ENCODE assay signal across 21 cellular contexts in genomic region chrX:154698630-154699248, GRCh38. TPM values are rescaled to one million over a fixed set of nuclear protein-coding genes. Genes with fewer than 3 reads are reported as not detected.
DNase-seq lines count a peak whose midpoint lies in the region; ATAC-seq and TF ChIP-seq lines count a peak whose summit lies in the region.
"Had no signal": no experiment of that assay in that cellular context is flagged by ENCODE, and none has a peak within 500 bp of the region (broad histone marks: within the 10 kb centered on the region; RNA-seq: fewer than 3 reads in every experiment).

No MANE protein-coding gene starts in this region.

- no peaks in the 10 kb centered on the region for H3K9me3 ChIP-seq in right atrium auricular region
- H3K9me3 ChIP-seq in right cardiac atrium (ENCODE audit: control insufficient read depth, low read length) = no peaks in the 10 kb centered on the region
- no peaks in the 10 kb centered on the region for H3K9me3 ChIP-seq in HAP-1
- H3K9me3 ChIP-seq: SJSA1 had no signal

- no peak overlapping the region for H3K4me3 ChIP-seq in right atrium auricular region
- H3K4me3 ChIP-seq in right cardiac atrium (ENCODE audit: low read length) = no peak overlapping the region
- H3K4me3 ChIP-seq in HAP-1 = no peak overlapping the region
- H3K4me3 ChIP-seq: SJSA1 had no signal

- H3K36me3 Mint-ChIP-seq in dendritic cell treated with granulocyte-macrophage colony-stimulating factor and Interleukin-4, amounts not matched to agents 40 ng/mL and 50 ng/mL, for 4 days (ENCODE audit: low read depth) = peaks cover 73% of the 10 kb centered on the region

- H3K27ac ChIP-seq in right atrium auricular region (peak overlapping the region in 1 of 2 donors; percentile 32), right cardiac atrium (ENCODE audit: low read length) (peak overlapping the region; percentile 27)
- H3K27ac ChIP-seq: KMS-11, SJSA1 had no signal

- H3K27me3 Mint-ChIP-seq in dendritic cell treated with granulocyte-macrophage colony-stimulating factor and Interleukin-4, amounts not matched to agents 40 ng/mL and 50 ng/mL, for 4 days = no peaks in the 10 kb centered on the region
- H3K27me3 Mint-ChIP-seq: CD4-positive, CD25-positive, alpha-beta regulatory T cell had no signal

- H3K4me1 Mint-ChIP-seq in dendritic cell treated with granulocyte-macrophage colony-stimulating factor and Interleukin-4, amounts not matched to agents 40 ng/mL and 50 ng/mL, for 4 days (ENCODE audit: low read depth) = peaks cover 51% of the 10 kb centered on the region
- H3K4me1 Mint-ChIP-seq: CD4-positive, CD25-positive, alpha-beta regulatory T cell had no signal

- no peak overlapping the region for H3K4me3 Mint-ChIP-seq in dendritic cell treated with granulocyte-macrophage colony-stimulating factor and Interleukin-4, amounts not matched to agents 40 ng/mL and 50 ng/mL, for 4 days
- H3K4me3 Mint-ChIP-seq: CD4-positive, CD25-positive, alpha-beta regulatory T cell had no signal

- 63% methylated on average over 6 of the region's 6 CpGs for WGBS in right cardiac atrium

- H3K27ac Mint-ChIP-seq in dendritic cell treated with granulocyte-macrophage colony-stimulating factor and Interleukin-4, amounts not matched to agents 40 ng/mL and 50 ng/mL, for 4 days = peak overlapping the region; percentile 50
- H3K27ac Mint-ChIP-seq: CD4-positive, CD25-positive, alpha-beta regulatory T cell had no signal

- H3K27me3 ChIP-seq in right atrium auricular region = no peaks in the 10 kb centered on the region
- H3K27me3 ChIP-seq in right cardiac atrium (ENCODE audit: control insufficient read depth, insufficient read depth) = no peaks in the 10 kb centered on the region
- no peaks in the 10 kb centered on the region for H3K27me3 ChIP-seq in HAP-1 (ENCODE audit: low read depth)
- H3K27me3 ChIP-seq: SJSA1 had no signal

- H3K4me1 ChIP-seq in right atrium auricular region = peaks cover 0 to 16% of the 10 kb centered on the region in 2 donors
- H3K4me1 ChIP-seq in right cardiac atrium (ENCODE audit: control insufficient read depth, insufficient read depth, low read length) = peaks cover 2% of the 10 kb centered on the region
- H3K4me1 ChIP-seq in HAP-1 = no peaks in the 10 kb centered on the region
- H3K4me1 ChIP-seq: SJSA1 had no signal

- in situ Hi-C loops in HAP-1 (cut with MboI; ENCODE audit: low sequenced_read_pairs) = no loop called here

- no peak for DNase-seq in Right ventricle myocardium superior
- DNase-seq in right atrium auricular region (ENCODE audit: low spot score) = no peak
- DNase-seq in right cardiac atrium = no peak
- no peak for DNase-seq in UCSD-AML1 (lab: John Stamatoyannopoulos, UW; ENCODE audit: unreplicated experiment)
- no peak for DNase-seq in HAP-1 (ENCODE audit: low spot score in 2 of 2)
- DNase-seq in germinal center (ENCODE audit: low spot score) = no peak
- DNase-seq: 8988T; CD4-positive, CD25-positive, alpha-beta regulatory T cell; COR-L47; DMS 273 treated with DMSO at 0.1 percent for 48 hours; DND-41; NCI-H1417 treated with DMSO at 0.1 percent for 48 hours; NCI-H187 treated with DMSO at 0.1 percent for 48 hours; NCI-H345; NCI-H526 had no signal

- peaks cover 5% of the 10 kb centered on the region for H3K36me3 ChIP-seq in right atrium auricular region
- H3K36me3 ChIP-seq in HAP-1 (replicated peaks) = no peaks in the 10 kb centered on the region
- H3K36me3 ChIP-seq: SJSA1 had no signal

- intact Hi-C loops in Right ventricle myocardium superior (cut with DNase I) (no loop called here), right cardiac atrium (cut with DNase I) (no loop called here)
- intact Hi-C loops in dendritic cell treated with granulocyte-macrophage colony-stimulating factor and Interleukin-4, amounts not matched to agents 40 ng/mL and 50 ng/mL, for 4 days (cut with micrococcal nuclease) = no loop called here

- no peak for TF ChIP-seq CTCF in right atrium auricular region (IDR thresholded peaks at IDR 0.05)

- H3K9me3 Mint-ChIP-seq in dendritic cell treated with granulocyte-macrophage colony-stimulating factor and Interleukin-4, amounts not matched to agents 40 ng/mL and 50 ng/mL, for 4 days = no peaks in the 10 kb centered on the region
- H3K9me3 Mint-ChIP-seq: CD4-positive, CD25-positive, alpha-beta regulatory T cell had no signal

- peak; percentile 85 for ATAC-seq in Right ventricle myocardium superior (ENCODE audit: poor library complexity)
- peak in 1 of 2 donors; percentile 64 for ATAC-seq in right cardiac atrium
- ATAC-seq in HG03439 (IDR thresholded peaks at IDR 0.05; ENCODE audit: unreplicated experiment) = no peak

RNA-seq across cellular contexts. Expression of gene CTAG2, which starts 45.4 kb away (rescaled TPM):
- total RNA-seq in Right ventricle myocardium superior (not detected), right atrium auricular region (not detected), right cardiac atrium (not detected)
- polyA plus RNA-seq in right cardiac atrium = not detected
- total RNA-seq: CD4-positive, CD25-positive, alpha-beta regulatory T cell; M059J; SJSA1 had no signal
- polyA plus RNA-seq: AG04450; CD4-positive, CD25-positive, alpha-beta regulatory T cell had no signal

RNA-seq across cellular contexts. Expression of gene GAB3, which starts 52.1 kb away (rescaled TPM):
- total RNA-seq in Right ventricle myocardium superior = 11.9 TPM
- total RNA-seq in right atrium auricular region = 10 to 100 TPM; 13.5 to 16.9 TPM
- total RNA-seq in right cardiac atrium = 10 to 100 TPM in 3 of 4 donors, 1 to 10 TPM in 1; 7.8 to 14.4 (median 11.4) TPM
- polyA plus RNA-seq in right cardiac atrium = 4.7 TPM
